Comparison of ENCODE assay signal across 21 cellular contexts in the genomic region with DNA sequence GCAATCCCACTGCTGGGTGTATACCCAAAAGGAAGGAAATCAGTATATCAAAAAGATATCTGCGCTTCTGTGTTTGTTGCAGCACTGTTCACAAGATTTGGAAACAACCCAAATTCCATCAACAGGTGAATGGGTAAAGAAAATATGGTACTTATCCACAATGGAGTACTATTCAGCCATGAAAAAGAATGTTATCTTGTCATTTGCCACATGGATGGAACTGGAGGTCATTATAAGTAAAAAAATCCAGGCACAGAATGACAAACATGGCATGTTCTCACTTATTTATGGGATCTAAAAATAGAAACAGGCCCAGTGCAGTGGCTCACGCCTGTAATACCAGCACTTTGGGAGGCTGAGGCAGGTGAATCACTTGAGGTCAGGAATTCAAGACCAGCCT. TPM values are rescaled to one million over a fixed set of nuclear protein-coding genes. Genes with fewer than 3 reads are reported as not detected.
A peak's percentile ranks its signal among the peaks of the same experiment; 100 is the strongest.
DNase-seq lines count a peak whose midpoint lies in the region; ATAC-seq and TF ChIP-seq lines count a peak whose summit lies in the region.
"Had no signal": no experiment of that assay in that cellular context is flagged by ENCODE, and none has a peak within 500 bp of the region (broad histone marks: within the 10 kb centered on the region; RNA-seq: fewer than 3 reads in every experiment).

No MANE protein-coding gene starts in this region.

- H3K79me2 ChIP-seq in DND-41 (ENCODE audit: insufficient read depth, low read length), result peaks cover 98% of the 10 kb centered on the region

- H3K9me3 ChIP-seq in DND-41 (ENCODE audit: insufficient read depth, low read length, severe bottlenecking), result no peaks in the 10 kb centered on the region
- no peaks in the 10 kb centered on the region for H3K9me3 ChIP-seq in T-helper 17 cell (ENCODE audit: control insufficient read depth, low read length, poor library complexity, severe bottlenecking)
- H3K9me3 ChIP-seq in endodermal cell (ENCODE audit: control insufficient read depth, low read length), result no peaks in the 10 kb centered on the region

- H3K27me3 ChIP-seq in DND-41 (ENCODE audit: insufficient read depth, low read length, poor library complexity), result no peaks in the 10 kb centered on the region
- peaks cover 12% of the 10 kb centered on the region for H3K27me3 ChIP-seq in endodermal cell (ENCODE audit: control insufficient read depth, insufficient read depth, low read length, poor library complexity, severe bottlenecking)

- peak overlapping the region; percentile 60 for H3K27ac ChIP-seq in DND-41 (ENCODE audit: low read length)
- no peak overlapping the region for H3K27ac ChIP-seq in endodermal cell (ENCODE audit: low read depth, low read length)

- H3K9me3 Mint-ChIP-seq in CD14-positive monocyte (peaks cover 0 to 2% (median 0%) of the 10 kb centered on the region in 7 donors), endodermal cell (no peaks in the 10 kb centered on the region)
- H3K9me3 Mint-ChIP-seq in naive thymus-derived CD8-positive, alpha-beta T cell, result peaks cover 0 to 6% (median 0%) of the 10 kb centered on the region in 9 donors
- H3K9me3 Mint-ChIP-seq: IgD-negative memory B cell had no signal

- H3K9ac ChIP-seq in DND-41 (ENCODE audit: low read depth, low read length) (no peak overlapping the region), endodermal cell (ENCODE audit: extremely low read depth, low read length, poor library complexity, severe bottlenecking) (no peak overlapping the region)

- H3K4me3 Mint-ChIP-seq in CD14-positive monocyte (no peak overlapping the region), T-helper 17 cell (no peak overlapping the region), endodermal cell (no peak overlapping the region)
- peak overlapping the region in 5 of 10 donors; percentile 22 to 55 (median 37) for H3K4me3 Mint-ChIP-seq in naive thymus-derived CD8-positive, alpha-beta T cell

- H4K20me1 ChIP-seq in DND-41 (ENCODE audit: insufficient read depth, low read length), result peaks cover 19% of the 10 kb centered on the region

- H3K36me3 Mint-ChIP-seq in CD14-positive monocyte (peaks cover 44 to 46% of the 10 kb centered on the region in 2 donors), T-helper 17 cell (ENCODE audit: low read depth) (peaks cover 5% of the 10 kb centered on the region), endodermal cell (ENCODE audit: low read depth) (no peaks in the 10 kb centered on the region)
- peaks cover 5 to 30% (median 19%) of the 10 kb centered on the region in 3 donors for H3K36me3 Mint-ChIP-seq in naive thymus-derived CD8-positive, alpha-beta T cell

- DNase-seq in CD14-positive monocyte (ENCODE audit: low spot score) (no peak), DND-41 (no peak), T-helper 17 cell (no peak), endodermal cell (no peak), NCI-H128 (lab: John Stamatoyannopoulos, UW; ENCODE audit: unreplicated experiment) (no peak), RPMI8226 (no peak)
- DNase-seq in naive thymus-derived CD8-positive, alpha-beta T cell, result no peak
- no peak for DNase-seq in stimulated activated CD4-positive, alpha-beta T cell treated with anti-CD3 and anti-CD28 coated beads, Interleukin-2, amount 100 ng/mL, for 48 hours
- DNase-seq: DMS79, GF-D8, Kasumi-1, MM.1S, NCI-H1092 treated with DMSO at 0.1 percent for 48 hours, NCI-H1694, NCI-H2107, NCI-H2227 treated with DMSO at 0.1 percent for 48 hours, NCI-H524 treated with DMSO at 0.1 percent for 48 hours, SHP77 treated with DMSO at 0.1 percent for 48 hours had no signal

- 68 to 86% methylated on average over 1 to 2 of the region's 2 CpGs for WGBS in endodermal cell (ENCODE audit: insufficient coverage in 1 of 2, insufficient read length in 1 of 2), 2 experiments

- intact Hi-C loops in CD14-positive monocyte (cut with micrococcal nuclease), result no loop called here

- ATAC-seq in DND-41 (ENCODE audit: insufficient read depth, low read depth) (no peak), T-helper 17 cell (no peak)
- no peak for ATAC-seq in naive thymus-derived CD8-positive, alpha-beta T cell

- no peak overlapping the region for H2AFZ ChIP-seq in DND-41 (ENCODE audit: low read depth, low read length)

- H3K4me1 Mint-ChIP-seq in CD14-positive monocyte (peaks cover 66% of the 10 kb centered on the region), T-helper 17 cell (peaks cover 72% of the 10 kb centered on the region), endodermal cell (peaks cover 5% of the 10 kb centered on the region)
- H3K4me1 Mint-ChIP-seq in naive thymus-derived CD8-positive, alpha-beta T cell, result peaks cover 56 to 93% (median 90%) of the 10 kb centered on the region in 4 donors

- H3K4me1 ChIP-seq in DND-41 (ENCODE audit: insufficient read depth, low read length) (peaks cover 35% of the 10 kb centered on the region), endodermal cell (ENCODE audit: control insufficient read depth, insufficient read depth, low read length) (no peaks in the 10 kb centered on the region)

- H3K27me3 Mint-ChIP-seq in CD14-positive monocyte (ENCODE audit: low read depth in 3 of 3), result no peaks in the 10 kb centered on the region
- no peaks in the 10 kb centered on the region for H3K27me3 Mint-ChIP-seq in T-helper 17 cell
- no peaks in the 10 kb centered on the region for H3K27me3 Mint-ChIP-seq in naive thymus-derived CD8-positive, alpha-beta T cell
- peaks cover 9% of the 10 kb centered on the region for H3K27me3 Mint-ChIP-seq in endodermal cell (ENCODE audit: insufficient read depth)
- H3K27me3 Mint-ChIP-seq: IgD-negative memory B cell had no signal

- TF ChIP-seq CTCF in CD14-positive monocyte (IDR thresholded peaks at IDR 0.05) (no peak), DND-41 (IDR thresholded peaks at IDR 0.05; ENCODE audit: borderline replicate concordance, extremely low read depth, low read length, poor library complexity, severe bottlenecking) (no peak), endodermal cell (conservative IDR thresholded peaks at IDR 0.05) (no peak)

- H3K4me3 ChIP-seq in DND-41 (ENCODE audit: low read depth in 1 of 2, low read length in 2 of 2) (no peak overlapping the region), endodermal cell (ENCODE audit: low read length) (no peak overlapping the region)

- H3K27ac Mint-ChIP-seq in CD14-positive monocyte, result peak overlapping the region in 4 of 7 donors; percentile 11 to 75 (median 54)
- H3K27ac Mint-ChIP-seq in T-helper 17 cell, result peak overlapping the region; percentile 68
- H3K27ac Mint-ChIP-seq in naive thymus-derived CD8-positive, alpha-beta T cell, result peak overlapping the region in 9 of 10 donors; percentile 29 to 100 (median 87)
- no peak overlapping the region for H3K27ac Mint-ChIP-seq in endodermal cell

- H3K36me3 ChIP-seq in DND-41 (ENCODE audit: insufficient read depth, low read length), result peaks cover 54% of the 10 kb centered on the region
- no peaks in the 10 kb centered on the region for H3K36me3 ChIP-seq in endodermal cell (ENCODE audit: control insufficient read depth, insufficient read depth, low read length)

- POLR2A ChIA-PET in naive thymus-derived CD8-positive, alpha-beta T cell (lab: Charles Lee), result no interaction called here

- no peak overlapping the region for H3K4me2 ChIP-seq in DND-41 (ENCODE audit: insufficient read depth, low read length)

RNA-seq across cellular contexts. Expression of a gene that starts 15.7 kb away (rescaled TPM):
- polyA plus RNA-seq in CD14-positive monocyte, result 10 to 100 TPM; 24.6 to 45.4 TPM
- total RNA-seq in T-helper 17 cell, result 10 to 100 TPM; 73.9 to 77.1 TPM
- 100 to 1,000 TPM in 1 of 2 experiments, 10 to 100 TPM in 1; 91.6 to 102 TPM for total RNA-seq in naive thymus-derived CD8-positive, alpha-beta T cell
- polyA plus RNA-seq in naive thymus-derived CD8-positive, alpha-beta T cell, result 10 to 100 TPM; 50.0 to 68.5 (median 65.1) TPM
- under 1 TPM; 0.24 TPM for total RNA-seq in endodermal cell
- polyA plus RNA-seq in endodermal cell (2013, experiment 1 of 2), result not detected
- polyA plus RNA-seq in endodermal cell (2013, experiment 2 of 2), result not detected
- total RNA-seq: A673, HT1080 had no signal

Comparison
In these comparisons a context has a peak if more than half of its experiments do, and no peak if none do; other contexts are left out.
1. RNA of a gene that starts 15.7 kb away (total RNA-seq): 91.6 to 102 TPM in naive thymus-derived CD8-positive, alpha-beta T cell and 73.9 to 77.1 TPM in T-helper 17 cell; 0.24 TPM in endodermal cell; every median in the first group is over 10 times any median in the second.